ENCODE assay signal across 1 cellular context in genomic region chr11:46348566-46348981, GRCh38.
TF ChIP-seq lines count a peak whose summit lies in the region.

No MANE protein-coding gene starts in this region.

TF ChIP-seq in HCT116, 20 proteins besides CTCF, POLR2A, EP300 and RAD21 (continued from another document):
- TF ChIP-seq REST (IDR thresholded peaks at IDR 0.05; ENCODE audit: low read depth) (no peak), ZBTB33 (IDR thresholded peaks at IDR 0.05; ENCODE audit: extremely low read depth, insufficient replicate concordance, low read length) (no peak), TCF7L2 (IDR thresholded peaks at IDR 0.05; ENCODE audit: borderline replicate concordance, extremely low read depth, insufficient read depth, insufficient read length) (no peak), EZH2phosphoT487 (IDR thresholded peaks at IDR 0.05; ENCODE audit: borderline replicate concordance) (no peak)
